In the genomic region with DNA sequence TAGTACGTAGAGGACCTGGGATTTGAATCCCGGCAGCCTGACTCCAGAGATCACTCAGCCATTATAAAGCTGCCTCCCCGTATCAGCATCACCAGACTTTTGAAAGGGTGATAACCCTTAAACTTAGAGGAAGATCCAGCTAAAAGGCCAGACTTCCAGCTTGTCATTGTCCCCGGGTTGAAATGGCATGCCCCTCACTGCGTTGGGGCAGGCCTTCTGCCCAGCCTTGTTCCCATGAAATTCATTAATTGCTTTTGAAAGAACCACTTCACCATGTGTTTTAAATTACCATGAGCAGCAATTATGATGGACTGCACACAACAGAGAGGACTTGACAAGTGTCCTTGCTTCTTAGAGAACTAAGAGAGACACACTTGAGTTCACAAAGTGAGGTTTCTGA, we compare ENCODE assay signal across 24 cellular contexts.
"Had no signal": no experiment of that assay in that cellular context is flagged by ENCODE, and none has a peak within 500 bp of the region (broad histone marks: within the 10 kb centered on the region; RNA-seq: fewer than 3 reads in every experiment).

No MANE protein-coding gene starts in this region.

- DNase-seq: cortex of kidney; dorsolateral prefrontal cortex; effector CD4-positive, alpha-beta T cell; foreskin fibroblast; gastrocnemius medialis; head of caudate nucleus; left ventricle myocardium superior; lower lobe of right lung; naive thymus-derived CD8-positive, alpha-beta T cell; nephron progenitor cell; pancreas; stimulated activated CD4-positive, alpha-beta T cell treated with anti-CD3 and anti-CD28 coated beads, Interleukin-12 subunit alpha, Interleukin-12 subunit beta, amount 100 ng/mL, for 4 hours; stimulated activated CD4-positive, alpha-beta T cell treated with anti-CD3 and anti-CD28 coated beads, Interleukin-1b, Interleukin-23, amount 100 ng/mL, for 48 hours; stimulated activated CD4-positive, alpha-beta T cell treated with anti-CD3 and anti-CD28 coated beads, Interleukin-4, amount 100 ng/mL, for 1 hour; stimulated activated CD8-positive, alpha-beta memory T cell treated with anti-CD3 and anti-CD28 coated beads, Interleukin-4, amount 100 ng/mL, for 48 hours; stimulated activated naive CD4-positive, alpha-beta T cell; stimulated activated naive CD8-positive, alpha-beta T cell treated with anti-CD3 and anti-CD28 coated beads, Interleukin-15, amount 100 ng/mL, for 72 hours; transverse colon; upper lobe of right lung; uterus had no signal

- H3K9me3 ChIP-seq: gastrocnemius medialis, lower lobe of right lung, neutrophil, pancreas, suprapubic skin, transverse colon, upper lobe of right lung, uterus had no signal

- H3K4me3 ChIP-seq: dorsolateral prefrontal cortex, gastrocnemius medialis, lower lobe of right lung, pancreas, smooth muscle cell, suprapubic skin, transverse colon, upper lobe of right lung, uterus had no signal

- H3K36me3 ChIP-seq: gastrocnemius medialis, lower lobe of right lung, neutrophil, pancreas, suprapubic skin, transverse colon, upper lobe of right lung, uterus had no signal

- H3K27ac ChIP-seq: dorsolateral prefrontal cortex, gastrocnemius medialis, lower lobe of right lung, neutrophil, pancreas, suprapubic skin, transverse colon, upper lobe of right lung, uterus had no signal

- H3K27me3 ChIP-seq: gastrocnemius medialis, neutrophil, pancreas, suprapubic skin, transverse colon, upper lobe of right lung, uterus had no signal

- ATAC-seq: gastrocnemius medialis; left ventricle myocardium superior; lower lobe of right lung; naive thymus-derived CD8-positive, alpha-beta T cell; pancreas; sciatic nerve; stimulated activated naive CD8-positive, alpha-beta T cell treated with anti-CD3 and anti-CD28 coated beads, Interleukin-15, amount 100 ng/mL, for 72 hours; upper lobe of right lung had no signal

- H3K4me1 ChIP-seq: gastrocnemius medialis, lower lobe of right lung, pancreas, suprapubic skin, transverse colon, upper lobe of right lung, uterus had no signal

- H3K4me2 ChIP-seq: smooth muscle cell had no signal
